ENCODE assay signal across 8 cellular contexts in genomic region chr9:93097496-93098205, GRCh38. TPM values are rescaled to one million over a fixed set of nuclear protein-coding genes. Genes with fewer than 3 reads are reported as not detected.
A peak's percentile ranks its signal among the peaks of the same experiment; 100 is the strongest.
DNase-seq lines count a peak whose midpoint lies in the region; ATAC-seq lines count a peak whose summit lies in the region.

No MANE protein-coding gene starts in this region.

- ATAC-seq in stimulated activated naive B cell treated with anti-CD40 and anti-IgM and Interleukin-4, amounts not matched to agents 10 μg/mL and 1 μg/mL and 100 μg/mL, for 72 hours (replicated peaks), result no peak
- no peak for ATAC-seq in GM21825 (IDR thresholded peaks at IDR 0.05; ENCODE audit: unreplicated experiment)
- no peak for ATAC-seq in GM18868 (IDR thresholded peaks at IDR 0.05; ENCODE audit: unreplicated experiment)

- H3K9me3 ChIP-seq in HUES64 (ENCODE audit: insufficient read depth, low read depth, low read length), result no peaks in the 10 kb centered on the region

- H3K27ac ChIP-seq in HUES64 (ENCODE audit: low read depth, low read length) (no peak overlapping the region), layer of hippocampus (ENCODE audit: low read depth, low read length) (peak overlapping the region; percentile 92)

- WGBS in HUES64, result 84% methylated on average over 11 of the region's 11 CpGs

- peaks cover 0 to 4% of the 10 kb centered on the region in 2 donors for H3K36me3 Mint-ChIP-seq in stimulated activated naive B cell treated with anti-CD40 and anti-IgM and Interleukin-4, amounts not matched to agents 10 μg/mL and 1 μg/mL and 100 μg/mL, for 72 hours

- no peaks in the 10 kb centered on the region for H3K36me3 ChIP-seq in HUES64 (ENCODE audit: insufficient read depth, low read length)

- no peak overlapping the region for H3K9ac ChIP-seq in HUES64 (ENCODE audit: low read depth, low read length)

- H3K27me3 Mint-ChIP-seq in stimulated activated naive B cell treated with anti-CD40 and anti-IgM and Interleukin-4, amounts not matched to agents 10 μg/mL and 1 μg/mL and 100 μg/mL, for 72 hours, result no peaks in the 10 kb centered on the region

- peaks cover 9% of the 10 kb centered on the region; the same call in 1 of the 2 replicates for H3K27me3 ChIP-seq in HUES64 (ENCODE audit: insufficient read depth, low read length)
- H3K27me3 ChIP-seq in layer of hippocampus (ENCODE audit: control insufficient read depth, insufficient read depth, low read length), result no peaks in the 10 kb centered on the region

- 0 out of 2 replicates have a peak overlapping the region, but pooled peaks have one; percentile 88 for H3K4me3 ChIP-seq in HUES64 (ENCODE audit: low read length)

- H3K4me3 Mint-ChIP-seq in stimulated activated naive B cell treated with anti-CD40 and anti-IgM and Interleukin-4, amounts not matched to agents 10 μg/mL and 1 μg/mL and 100 μg/mL, for 72 hours, result peak overlapping the region; percentile 89 to 92

- H3K4me1 Mint-ChIP-seq in stimulated activated naive B cell treated with anti-CD40 and anti-IgM and Interleukin-4, amounts not matched to agents 10 μg/mL and 1 μg/mL and 100 μg/mL, for 72 hours, result peaks cover 42 to 64% of the 10 kb centered on the region in 2 donors

- DNase-seq in amygdala (lab: John Stamatoyannopoulos, UW), result peak in 35 of 56 donors; percentile 11 to 81 (median 44)
- DNase-seq in stimulated activated naive B cell treated with anti-CD40 and anti-IgM and Interleukin-4, amounts not matched to agents 10 μg/mL and 1 μg/mL and 100 μg/mL, for 72 hours, result no peak
- no peak for DNase-seq in DMS153 treated with DMSO at 0.1 percent for 48 hours (lab: John Stamatoyannopoulos, UW; ENCODE audit: unreplicated experiment)
- DNase-seq in stimulated activated CD4-positive, alpha-beta T cell treated with anti-CD3 and anti-CD28 coated beads, Interleukin-4, amount 100 ng/mL, for 24 hours, result no peak

- peak overlapping the region; percentile 75 for H3K27ac Mint-ChIP-seq in stimulated activated naive B cell treated with anti-CD40 and anti-IgM and Interleukin-4, amounts not matched to agents 10 μg/mL and 1 μg/mL and 100 μg/mL, for 72 hours

- H3K9me3 Mint-ChIP-seq in stimulated activated naive B cell treated with anti-CD40 and anti-IgM and Interleukin-4, amounts not matched to agents 10 μg/mL and 1 μg/mL and 100 μg/mL, for 72 hours, result no peaks in the 10 kb centered on the region

- H3K4me1 ChIP-seq in HUES64 (ENCODE audit: insufficient read depth, low read length), result 0 out of 2 replicates have a peak, but pooled peaks cover 4% of the 10 kb centered on the region

RNA-seq across cellular contexts. Expression of gene CARD19, which starts 1.6 kb away (rescaled TPM):
- polyA plus RNA-seq in HUES64 (2013, experiment 1 of 2), result 16.0 TPM
- polyA plus RNA-seq in HUES64 (2013, experiment 2 of 2), result 21.5 TPM

RNA-seq across cellular contexts. Expression of gene NINJ1, which starts 36.4 kb away (rescaled TPM):
- 24.9 TPM for polyA plus RNA-seq in HUES64 (2013, experiment 1 of 2)
- 31.8 TPM for polyA plus RNA-seq in HUES64 (2013, experiment 2 of 2)

RNA-seq across cellular contexts. Expression of gene SUSD3, which starts 39.1 kb away (rescaled TPM):
- 2.9 TPM for polyA plus RNA-seq in HUES64 (2013, experiment 1 of 2)
- 6.1 TPM for polyA plus RNA-seq in HUES64 (2013, experiment 2 of 2)

Comparison
In these comparisons a context has a peak if more than half of its experiments do, and no peak if none do; other contexts are left out.
1. DNase-seq: peak in amygdala (35 of 56); none in stimulated activated naive B cell treated with anti-CD40 and anti-IgM and Interleukin-4, amounts not matched to agents 10 μg/mL and 1 μg/mL and 100 μg/mL, for 72 hours (single experiment), DMS153 treated with DMSO at 0.1 percent for 48 hours (single experiment) and stimulated activated CD4-positive, alpha-beta T cell treated with anti-CD3 and anti-CD28 coated beads, Interleukin-4, amount 100 ng/mL, for 24 hours (single experiment).